Comparison of ENCODE assay signal across 28 cellular contexts in the genomic region with DNA sequence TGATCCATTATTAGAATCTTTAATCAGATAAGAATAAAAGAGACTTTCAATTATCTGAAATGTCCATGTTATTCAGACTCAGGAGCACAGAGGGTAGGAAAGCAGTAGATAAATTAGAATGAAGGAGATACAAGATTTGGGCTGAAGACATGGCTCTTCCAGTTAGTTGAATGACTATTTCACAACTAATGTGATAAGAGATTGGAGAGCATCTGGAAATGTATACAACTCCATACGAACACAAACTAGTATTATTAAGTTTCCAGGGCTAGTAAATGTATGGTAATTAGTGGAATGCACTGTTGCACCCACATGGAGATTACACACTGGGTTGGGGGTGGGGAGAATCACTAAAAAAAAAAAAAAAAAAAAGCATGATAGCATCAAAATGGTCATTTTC.
"Had no signal": no experiment of that assay in that cellular context is flagged by ENCODE, and none has a peak within 500 bp of the region (broad histone marks: within the 10 kb centered on the region; RNA-seq: fewer than 3 reads in every experiment).

No MANE protein-coding gene starts in this region.

- H3K9me3 Mint-ChIP-seq: effector memory CD8-positive, alpha-beta T cell; naive B cell; stimulated activated naive B cell treated with anti-CD40 and anti-IgM and Interleukin-4, amounts not matched to agents 10 μg/mL and 1 μg/mL and 100 μg/mL, for 72 hours; stimulated activated naive CD8-positive, alpha-beta T cell treated with anti-CD3 and anti-CD28 coated beads, Interleukin-15, amount 100 ng/mL, for 72 hours had no signal

- H3K4me1 Mint-ChIP-seq: naive B cell; stimulated activated naive B cell treated with anti-CD40 and anti-IgM and Interleukin-4, amounts not matched to agents 10 μg/mL and 1 μg/mL and 100 μg/mL, for 72 hours; stimulated activated naive CD8-positive, alpha-beta T cell treated with anti-CD3 and anti-CD28 coated beads, Interleukin-15, amount 100 ng/mL, for 72 hours had no signal

- H3K36me3 ChIP-seq: gastroesophageal sphincter, heart left ventricle, left lung, ovary, sigmoid colon, spleen, suprapubic skin, transverse colon, upper lobe of right lung, uterus had no signal

- H3K4me1 ChIP-seq: foreskin keratinocyte, psoas muscle, spleen, suprapubic skin, upper lobe of right lung, uterus had no signal

- H3K79me2 ChIP-seq: hepatocyte had no signal

- H3K27ac Mint-ChIP-seq: effector memory CD8-positive, alpha-beta T cell; mesothelial cell of epicardium; nephron progenitor cell; stimulated activated naive B cell treated with anti-CD40 and anti-IgM and Interleukin-4, amounts not matched to agents 10 μg/mL and 1 μg/mL and 100 μg/mL, for 72 hours had no signal

- H3K9me3 ChIP-seq: gastroesophageal sphincter, left lung, mucosa of descending colon, ovary, psoas muscle, sigmoid colon, spleen, suprapubic skin, transverse colon, upper lobe of right lung, uterus had no signal

- H3K27me3 Mint-ChIP-seq: effector memory CD8-positive, alpha-beta T cell; naive B cell; stimulated activated naive B cell treated with anti-CD40 and anti-IgM and Interleukin-4, amounts not matched to agents 10 μg/mL and 1 μg/mL and 100 μg/mL, for 72 hours; stimulated activated naive CD8-positive, alpha-beta T cell treated with anti-CD3 and anti-CD28 coated beads, Interleukin-15, amount 100 ng/mL, for 72 hours had no signal

- H3K27ac ChIP-seq: foreskin keratinocyte, heart left ventricle, left lung, ovary, psoas muscle, sigmoid colon, spleen, suprapubic skin, transverse colon, upper lobe of right lung, uterus had no signal

- H3K4me2 ChIP-seq: hepatocyte had no signal

- H3K4me3 ChIP-seq: gastroesophageal sphincter, heart left ventricle, hepatocyte, left lung, mucosa of descending colon, ovary, psoas muscle, sigmoid colon, spleen, suprapubic skin, transverse colon, upper lobe of right lung, uterus had no signal

- DNase-seq: cortex of kidney; effector memory CD8-positive, alpha-beta T cell; erythroblast; foreskin keratinocyte; heart left ventricle; left cardiac atrium; left lung; mesenchymal stem cell; mucosa of descending colon; naive B cell; nephron progenitor cell; nucleus accumbens; ovary; posterior cingulate gyrus; psoas muscle; right cardiac atrium; sigmoid colon; spleen; stimulated activated CD4-positive, alpha-beta T cell treated with anti-CD3 and anti-CD28 coated beads, Interleukin-2, amount 100 ng/mL, for 48 hours; stimulated activated naive B cell treated with anti-CD40 and anti-IgM and Interleukin-4, amounts not matched to agents 10 μg/mL and 1 μg/mL and 100 μg/mL, for 72 hours; stimulated activated naive CD8-positive, alpha-beta T cell treated with anti-CD3 and anti-CD28 coated beads, Interleukin-15, amount 100 ng/mL, for 72 hours; transverse colon; upper lobe of right lung; uterus had no signal

- H3K27me3 ChIP-seq: foreskin keratinocyte, gastroesophageal sphincter, heart left ventricle, hepatocyte, left lung, ovary, sigmoid colon, spleen, suprapubic skin, transverse colon, upper lobe of right lung, uterus had no signal

- H3K4me3 Mint-ChIP-seq: effector memory CD8-positive, alpha-beta T cell; mesothelial cell of epicardium; naive B cell; nephron progenitor cell; stimulated activated naive B cell treated with anti-CD40 and anti-IgM and Interleukin-4, amounts not matched to agents 10 μg/mL and 1 μg/mL and 100 μg/mL, for 72 hours; stimulated activated naive CD8-positive, alpha-beta T cell treated with anti-CD3 and anti-CD28 coated beads, Interleukin-15, amount 100 ng/mL, for 72 hours had no signal

- H2AFZ ChIP-seq: hepatocyte had no signal
